1 cellular context compared by ENCODE assay signal in genomic region chr16:72415379-72415778, GRCh38.
TF ChIP-seq lines count a peak whose summit lies in the region.

No MANE protein-coding gene starts in this region.

TF ChIP-seq in HepG2, 621 proteins besides CTCF, POLR2A, EP300 and RAD21 (continued from another document):
- TF ChIP-seq, protein P1, sequence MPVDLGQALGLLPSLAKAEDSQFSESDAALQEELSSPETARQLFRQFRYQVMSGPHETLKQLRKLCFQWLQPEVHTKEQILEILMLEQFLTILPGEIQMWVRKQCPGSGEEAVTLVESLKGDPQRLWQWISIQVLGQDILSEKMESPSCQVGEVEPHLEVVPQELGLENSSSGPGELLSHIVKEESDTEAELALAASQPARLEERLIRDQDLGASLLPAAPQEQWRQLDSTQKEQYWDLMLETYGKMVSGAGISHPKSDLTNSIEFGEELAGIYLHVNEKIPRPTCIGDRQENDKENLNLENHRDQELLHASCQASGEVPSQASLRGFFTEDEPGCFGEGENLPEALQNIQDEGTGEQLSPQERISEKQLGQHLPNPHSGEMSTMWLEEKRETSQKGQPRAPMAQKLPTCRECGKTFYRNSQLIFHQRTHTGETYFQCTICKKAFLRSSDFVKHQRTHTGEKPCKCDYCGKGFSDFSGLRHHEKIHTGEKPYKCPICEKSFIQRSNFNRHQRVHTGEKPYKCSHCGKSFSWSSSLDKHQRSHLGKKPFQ (CRISPR knock-in tag; IDR thresholded peaks at IDR 0.05; ENCODE audit: insufficient replicate concordance), result no peak
- TF ChIP-seq HNRNPL (IDR thresholded peaks at IDR 0.05; ENCODE audit: low read depth, low read length) (no peak), ZFP36L1 (CRISPR knock-in tag; IDR thresholded peaks at IDR 0.05) (0 out of 2 replicates have a peak, but pooled peaks have one; percentile 47), SAP130 (CRISPR knock-in tag; IDR thresholded peaks at IDR 0.05; ENCODE audit: low read depth) (peak; percentile 17; the same call in 1 of the 2 replicates), NR2F1 (CRISPR knock-in tag; IDR thresholded peaks at IDR 0.05) (peak in 1 of 2 experiments; percentile 30; a peak in 1 of 4 replicates), NR2F6 (IDR thresholded peaks at IDR 0.05) (peak; percentile 51), NR2F6 (CRISPR knock-in tag; IDR thresholded peaks at IDR 0.05) (0 out of 2 replicates have a peak, but pooled peaks have one; percentile 40), KDM6A (CRISPR knock-in tag; IDR thresholded peaks at IDR 0.05; ENCODE audit: low read depth) (peak; percentile 33; the same call in 1 of the 2 replicates), ZNF180 (CRISPR knock-in tag; IDR thresholded peaks at IDR 0.05; ENCODE audit: borderline replicate concordance, low read depth) (no peak), ATF2 (CRISPR knock-in tag; IDR thresholded peaks at IDR 0.05) (0 out of 2 replicates have a peak, but pooled peaks have one; percentile 33), TEAD3 (CRISPR knock-in tag; optimal IDR thresholded peaks at IDR 0.05; ENCODE audit: borderline replicate concordance) (peak; percentile 57)
- TF ChIP-seq, protein P2, sequence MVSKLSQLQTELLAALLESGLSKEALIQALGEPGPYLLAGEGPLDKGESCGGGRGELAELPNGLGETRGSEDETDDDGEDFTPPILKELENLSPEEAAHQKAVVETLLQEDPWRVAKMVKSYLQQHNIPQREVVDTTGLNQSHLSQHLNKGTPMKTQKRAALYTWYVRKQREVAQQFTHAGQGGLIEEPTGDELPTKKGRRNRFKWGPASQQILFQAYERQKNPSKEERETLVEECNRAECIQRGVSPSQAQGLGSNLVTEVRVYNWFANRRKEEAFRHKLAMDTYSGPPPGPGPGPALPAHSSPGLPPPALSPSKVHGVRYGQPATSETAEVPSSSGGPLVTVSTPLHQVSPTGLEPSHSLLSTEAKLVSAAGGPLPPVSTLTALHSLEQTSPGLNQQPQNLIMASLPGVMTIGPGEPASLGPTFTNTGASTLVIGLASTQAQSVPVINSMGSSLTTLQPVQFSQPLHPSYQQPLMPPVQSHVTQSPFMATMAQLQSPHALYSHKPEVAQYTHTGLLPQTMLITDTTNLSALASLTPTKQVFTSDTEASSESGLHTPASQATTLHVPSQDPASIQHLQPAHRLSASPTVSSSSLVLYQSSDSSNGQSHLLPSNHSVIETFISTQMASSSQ (IDR thresholded peaks at IDR 0.05; ENCODE audit: low read depth), result peak; percentile 92
- TF ChIP-seq, protein P2 (CRISPR knock-in tag; IDR thresholded peaks at IDR 0.05; ENCODE audit: borderline replicate concordance), result peak; percentile 40; the same call in 1 of the 2 replicates
